ENCODE assay signal across 21 cellular contexts in the genomic region with DNA sequence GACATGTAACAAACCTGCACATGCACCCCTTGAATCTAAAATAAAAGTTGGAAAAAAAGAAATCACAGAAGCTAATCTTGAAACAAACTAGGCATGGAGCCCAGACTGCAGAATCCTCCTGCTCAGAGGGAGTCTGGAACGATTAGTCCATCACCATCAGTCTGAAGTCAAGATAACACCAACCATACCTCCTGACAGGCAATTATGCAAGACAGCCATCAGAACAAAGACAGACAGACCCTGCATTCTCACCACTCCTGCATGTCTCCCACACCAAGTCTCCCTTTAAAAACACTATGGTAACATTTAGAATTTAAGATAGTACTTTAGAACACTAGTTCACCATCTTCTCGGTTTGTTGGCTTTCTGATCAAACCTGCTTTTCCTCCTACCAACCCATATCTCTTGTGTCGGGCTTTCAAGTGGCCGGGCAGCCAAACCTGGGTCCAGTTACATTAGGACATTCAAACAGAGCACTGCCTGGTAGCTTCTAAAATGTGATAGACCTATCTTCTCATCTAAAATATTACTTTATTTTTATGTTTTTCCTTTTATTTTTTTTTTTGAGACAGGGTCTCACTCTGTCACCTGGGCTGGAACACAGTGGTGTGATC. TPM values are rescaled to one million over a fixed set of nuclear protein-coding genes. Genes with fewer than 3 reads are reported as not detected.
A peak's percentile ranks its signal among the peaks of the same experiment; 100 is the strongest.
DNase-seq lines count a peak whose midpoint lies in the region; ATAC-seq and TF ChIP-seq lines count a peak whose summit lies in the region.
"Had no signal": no experiment of that assay in that cellular context is flagged by ENCODE, and none has a peak within 500 bp of the region (broad histone marks: within the 10 kb centered on the region; RNA-seq: fewer than 3 reads in every experiment).

No MANE protein-coding gene starts in this region.

- H3K23ac ChIP-seq in mesenchymal stem cell (ENCODE audit: low read length in 2 of 2) = no peak overlapping the region

- H3K4ac ChIP-seq in mesenchymal stem cell (ENCODE audit: low read depth in 1 of 2, low read length in 2 of 2) = no peak overlapping the region

- no peak overlapping the region for H3K14ac ChIP-seq in mesenchymal stem cell (ENCODE audit: low read length in 2 of 2)

- H3K9me3 ChIP-seq in left ventricle myocardium inferior (replicated peaks) (no peaks in the 10 kb centered on the region), mesenchymal stem cell (ENCODE audit: control insufficient read depth, low read length) (no peaks in the 10 kb centered on the region)
- H3K9me3 ChIP-seq: HAP-1 had no signal

- H3K4me3 ChIP-seq in left ventricle myocardium inferior (no peak overlapping the region), brain microvascular endothelial cell (ENCODE audit: low read depth, low read length) (no peak overlapping the region), mesenchymal stem cell (ENCODE audit: insufficient read depth in 1 of 2, low read depth in 1 of 2, low read length in 2 of 2) (no peak overlapping the region)
- H3K4me3 ChIP-seq: dorsolateral prefrontal cortex, HAP-1 had no signal

- H3K4me1 ChIP-seq in left ventricle myocardium inferior = peaks cover 16% of the 10 kb centered on the region
- no peaks in the 10 kb centered on the region for H3K4me1 ChIP-seq in mesenchymal stem cell (ENCODE audit: control insufficient read depth, insufficient read depth, low read depth, low read length)
- H3K4me1 ChIP-seq: HAP-1 had no signal

- no peak overlapping the region for H3K4me2 ChIP-seq in mesenchymal stem cell (ENCODE audit: low read length, poor library complexity, severe bottlenecking)

- TF ChIP-seq CTCF in left ventricle myocardium inferior (IDR thresholded peaks at IDR 0.05; ENCODE audit: borderline replicate concordance) (no peak), brain microvascular endothelial cell (IDR thresholded peaks at IDR 0.05; ENCODE audit: low read depth, low read length, missing control alignments) (no peak)

- H3K27ac ChIP-seq in left ventricle myocardium inferior (replicated peaks) = no peak overlapping the region
- peak overlapping the region; percentile 20 for H3K27ac ChIP-seq in brain microvascular endothelial cell
- H3K27ac ChIP-seq in mesenchymal stem cell (ENCODE audit: low read length, poor library complexity, severe bottlenecking) = no peak overlapping the region

- peak overlapping the region; percentile 66 for H2AK5ac ChIP-seq in mesenchymal stem cell (ENCODE audit: low read length, severe bottlenecking)

- no peak overlapping the region for H4K91ac ChIP-seq in mesenchymal stem cell (ENCODE audit: low read length)

- no peak overlapping the region for H2BK12ac ChIP-seq in mesenchymal stem cell (ENCODE audit: low read length in 2 of 2)

- in situ Hi-C loops in brain microvascular endothelial cell (cut with HindIII; ENCODE audit: low pct_ligation_motif_present, low sequenced_read_pairs) = no loop called here

- no peak overlapping the region for H3K9ac ChIP-seq in mesenchymal stem cell (ENCODE audit: low read length)

- H2BK120ac ChIP-seq in mesenchymal stem cell (ENCODE audit: low read depth, low read length) = no peak overlapping the region

- no peak overlapping the region for H2BK15ac ChIP-seq in mesenchymal stem cell (ENCODE audit: low read depth, poor library complexity, severe bottlenecking)

- intact Hi-C loops in left ventricle myocardium superior (cut with micrococcal nuclease) (no loop called here), left ventricle myocardium inferior (cut with micrococcal nuclease) (no loop called here)

- WGBS in mesenchymal stem cell = 91% methylated on average over 4 of the region's 4 CpGs

- no peak overlapping the region for H2BK5ac ChIP-seq in mesenchymal stem cell (ENCODE audit: low read depth, low read length, poor library complexity, severe bottlenecking)

- H3K79me1 ChIP-seq in mesenchymal stem cell (replicated peaks; ENCODE audit: low read length, poor library complexity, severe bottlenecking) = peaks cover 24% of the 10 kb centered on the region

- H3K36me3 ChIP-seq in left ventricle myocardium inferior (peaks cover 64% of the 10 kb centered on the region), brain microvascular endothelial cell (replicated peaks) (peaks cover 56% of the 10 kb centered on the region), mesenchymal stem cell (ENCODE audit: control insufficient read depth in 1 of 2, insufficient read depth in 2 of 2, low read depth in 1 of 2, low read length in 2 of 2) (peaks cover 50 to 71% of the 10 kb centered on the region in 2 experiments)

- ATAC-seq in left ventricle myocardium superior (peak; percentile 79), HG03469 (IDR thresholded peaks at IDR 0.05; ENCODE audit: unreplicated experiment) (no peak), GM18873 (IDR thresholded peaks at IDR 0.05; ENCODE audit: low FRiP score, unreplicated experiment) (no peak), HG02981 (IDR thresholded peaks at IDR 0.05; ENCODE audit: unreplicated experiment) (no peak)
- ATAC-seq: activated CD4-positive, alpha-beta T cell treated with anti-CD3 and anti-CD28 coated beads for 36 hours; activated T-helper 17 cell treated with anti-CD3 and anti-CD28 coated beads, Interleukin-2, amount 50 U/mL, for 72 hours; naive thymus-derived CD8-positive, alpha-beta T cell; stimulated activated memory B cell treated with anti-CD40 and anti-IgM and Interleukin-4, amounts not matched to agents 10 μg/mL and 1 μg/mL and 100 μg/mL, for 72 hours had no signal

- H3K18ac ChIP-seq in mesenchymal stem cell (ENCODE audit: low read depth in 1 of 2, low read length in 2 of 2) = no peak overlapping the region

- no peak overlapping the region for H4K8ac ChIP-seq in mesenchymal stem cell (ENCODE audit: low read length)

- no peaks in the 10 kb centered on the region for H3K27me3 ChIP-seq in left ventricle myocardium inferior (ENCODE audit: low read depth)
- H3K27me3 ChIP-seq in brain microvascular endothelial cell (replicated peaks) = no peaks in the 10 kb centered on the region
- no peaks in the 10 kb centered on the region for H3K27me3 ChIP-seq in mesenchymal stem cell (ENCODE audit: control insufficient read depth in 1 of 2, insufficient read depth in 1 of 2, low read length in 2 of 2)
- H3K27me3 ChIP-seq: dorsolateral prefrontal cortex had no signal

- DNase-seq in left ventricle myocardium superior (no peak), left ventricle myocardium inferior (no peak), brain microvascular endothelial cell (peak; percentile 31), mesenchymal stem cell (no peak), NCI-H2227 treated with DMSO at 0.1 percent for 48 hours (lab: John Stamatoyannopoulos, UW) (no peak)
- DNase-seq: activated CD4-positive, alpha-beta T cell treated with anti-CD3 and anti-CD28 coated beads for 36 hours; DND-41; dorsolateral prefrontal cortex; hypothalamus; mesendoderm; naive thymus-derived CD8-positive, alpha-beta T cell; NCI-H1436; NCI-H2171 treated with DMSO at 0.1 percent for 48 hours; NCI-H774; SHP77 had no signal

- no peak overlapping the region for H2AFZ ChIP-seq in mesenchymal stem cell (ENCODE audit: low read depth, low read length)

RNA-seq across cellular contexts. Expression of gene YARS1, which starts 10.1 kb away (rescaled TPM):
- total RNA-seq in left ventricle myocardium superior = 32.3 TPM
- 35.5 TPM for total RNA-seq in left ventricle myocardium inferior
- polyA plus RNA-seq in mesenchymal stem cell (2013, experiment 1 of 2) = 121 TPM
- 121 TPM for polyA plus RNA-seq in mesenchymal stem cell (2013, experiment 2 of 2)

RNA-seq across cellular contexts. Expression of gene S100PBP, which starts 10.4 kb away (rescaled TPM):
- 15.7 TPM for total RNA-seq in left ventricle myocardium superior
- total RNA-seq in left ventricle myocardium inferior = 11.1 TPM
- polyA plus RNA-seq in mesenchymal stem cell (2013, experiment 1 of 2) = 11.4 TPM
- polyA plus RNA-seq in mesenchymal stem cell (2013, experiment 2 of 2) = 11.2 TPM
